In the genomic region with DNA sequence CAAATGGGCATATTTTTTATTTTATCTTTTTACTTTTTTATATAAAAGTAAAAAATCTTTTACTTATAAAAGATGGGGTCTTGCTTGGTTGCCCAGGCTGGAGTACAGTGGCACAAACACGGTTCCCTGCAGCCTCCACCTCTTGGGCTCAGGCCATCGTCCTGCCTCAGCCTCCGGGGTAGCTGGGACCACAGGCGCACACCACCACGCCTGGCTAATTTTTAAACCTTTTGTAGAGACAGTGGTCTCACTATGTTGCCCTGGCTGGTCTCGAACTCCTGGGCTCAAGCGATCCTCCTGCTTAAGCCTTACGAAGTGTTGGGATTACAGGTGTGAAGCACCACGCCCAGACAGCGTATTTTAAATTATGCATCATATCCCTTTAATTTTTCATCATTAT, we compare ENCODE assay signal across 7 cellular contexts. TPM values are rescaled to one million over a fixed set of nuclear protein-coding genes. Genes with fewer than 3 reads are reported as not detected.
DNase-seq lines count a peak whose midpoint lies in the region; ATAC-seq lines count a peak whose summit lies in the region.

No MANE protein-coding gene starts in this region.

- H3K4me3 ChIP-seq in HUES48 (ENCODE audit: low read depth, low read length) (peak overlapping the region; percentile 89), stomach smooth muscle (ENCODE audit: low read length in 2 of 2) (peak overlapping the region; percentile 81 to 91)

- H3K4me3 Mint-ChIP-seq in activated T-helper 2 cell treated with anti-CD3 and anti-CD28 coated beads, Interferon-gamma antibody, Interleukin-2, Interleukin-4, amounts not matched to agents 10 μg/mL and 5 μg/mL and 100 μg/mL, durations not matched to agents 14 hours and 24 hours and 36 hours (ENCODE audit: low read depth), result peak overlapping the region; percentile 86
- peak overlapping the region; percentile 84 to 88 (median 86) for H3K4me3 Mint-ChIP-seq in immature natural killer cell

- H3K36me3 Mint-ChIP-seq in activated T-helper 2 cell treated with anti-CD3 and anti-CD28 coated beads, Interferon-gamma antibody, Interleukin-2, Interleukin-4, amounts not matched to agents 10 μg/mL and 5 μg/mL and 100 μg/mL, durations not matched to agents 14 hours and 24 hours and 36 hours (ENCODE audit: low read depth), result peaks cover 27% of the 10 kb centered on the region
- no peaks in the 10 kb centered on the region for H3K36me3 Mint-ChIP-seq in immature natural killer cell

- ATAC-seq in HG02759 (IDR thresholded peaks at IDR 0.05; ENCODE audit: unreplicated experiment) (no peak), HG03469 (IDR thresholded peaks at IDR 0.05; ENCODE audit: unreplicated experiment) (no peak)

- peak overlapping the region; percentile 90 for H3K27ac Mint-ChIP-seq in activated T-helper 2 cell treated with anti-CD3 and anti-CD28 coated beads, Interferon-gamma antibody, Interleukin-2, Interleukin-4, amounts not matched to agents 10 μg/mL and 5 μg/mL and 100 μg/mL, durations not matched to agents 14 hours and 24 hours and 36 hours
- peak overlapping the region; percentile 86 to 93 (median 90) for H3K27ac Mint-ChIP-seq in immature natural killer cell

- H3K27me3 ChIP-seq in HUES48 (ENCODE audit: control insufficient read depth, insufficient read depth, low read length) (no peaks in the 10 kb centered on the region), stomach smooth muscle (ENCODE audit: control insufficient read depth in 1 of 2, insufficient read depth in 2 of 2, low read length in 2 of 2) (no peaks in the 10 kb centered on the region)

- H3K9ac ChIP-seq in HUES48 (ENCODE audit: low read depth, low read length) (no peak overlapping the region; the same call in 1 of the 2 replicates), stomach smooth muscle (ENCODE audit: low read length in 2 of 2) (peak overlapping the region; percentile 94 to 98)

- H3K4me1 Mint-ChIP-seq in activated T-helper 2 cell treated with anti-CD3 and anti-CD28 coated beads, Interferon-gamma antibody, Interleukin-2, Interleukin-4, amounts not matched to agents 10 μg/mL and 5 μg/mL and 100 μg/mL, durations not matched to agents 14 hours and 24 hours and 36 hours (ENCODE audit: low read depth), result peaks cover 53% of the 10 kb centered on the region
- H3K4me1 Mint-ChIP-seq in immature natural killer cell, result peaks cover 44 to 48% of the 10 kb centered on the region in 2 donors

- intact Hi-C loops in activated T-helper 2 cell treated with anti-CD3 and anti-CD28 coated beads, Interferon-gamma antibody, Interleukin-2, Interleukin-4, amounts not matched to agents 10 μg/mL and 5 μg/mL and 100 μg/mL, durations not matched to agents 14 hours and 24 hours and 36 hours (cut with micrococcal nuclease), result loop anchor here (5.0 kb wide), 1 partner anchor 47 kb away; no protein-coding TSS in a partner anchor

- no peak for DNase-seq in activated T-helper 2 cell treated with anti-CD3 and anti-CD28 coated beads, Interferon-gamma antibody, Interleukin-2, Interleukin-4, amounts not matched to agents 10 μg/mL and 5 μg/mL and 100 μg/mL, durations not matched to agents 14 hours and 24 hours and 36 hours (ENCODE audit: low spot score)
- no peak for DNase-seq in immature natural killer cell
- DNase-seq in NCI-H69 (lab: John Stamatoyannopoulos, UW), result no peak

- H3K27ac ChIP-seq in HUES48 (ENCODE audit: low read depth, low read length), result no peak overlapping the region
- peak overlapping the region; percentile 75 for H3K27ac ChIP-seq in stomach smooth muscle (ENCODE audit: low read length)

- H3K36me3 ChIP-seq in HUES48 (ENCODE audit: control insufficient read depth, insufficient read depth, low read length), result no peaks in the 10 kb centered on the region
- H3K36me3 ChIP-seq in stomach smooth muscle (ENCODE audit: control insufficient read depth in 2 of 2, insufficient read depth in 2 of 2, low read length in 2 of 2), result no peaks in the 10 kb centered on the region

- no peaks in the 10 kb centered on the region for H3K27me3 Mint-ChIP-seq in activated T-helper 2 cell treated with anti-CD3 and anti-CD28 coated beads, Interferon-gamma antibody, Interleukin-2, Interleukin-4, amounts not matched to agents 10 μg/mL and 5 μg/mL and 100 μg/mL, durations not matched to agents 14 hours and 24 hours and 36 hours (ENCODE audit: low read depth)
- H3K27me3 Mint-ChIP-seq in immature natural killer cell (ENCODE audit: low read depth in 3 of 3), result peaks cover 3 to 13% (median 11%) of the 10 kb centered on the region in 3 donors

- peaks cover 23% of the 10 kb centered on the region for H3K4me1 ChIP-seq in HUES48 (ENCODE audit: control insufficient read depth, insufficient read depth, low read length)
- peaks cover 49% of the 10 kb centered on the region for H3K4me1 ChIP-seq in stomach smooth muscle (ENCODE audit: control insufficient read depth, insufficient read depth, low read length)

- no peaks in the 10 kb centered on the region for H3K9me3 ChIP-seq in HUES48 (ENCODE audit: control insufficient read depth, insufficient read depth, low read length)
- no peaks in the 10 kb centered on the region for H3K9me3 ChIP-seq in stomach smooth muscle (ENCODE audit: control insufficient read depth in 2 of 2, low read length in 2 of 2)

- H3K9me3 Mint-ChIP-seq in activated T-helper 2 cell treated with anti-CD3 and anti-CD28 coated beads, Interferon-gamma antibody, Interleukin-2, Interleukin-4, amounts not matched to agents 10 μg/mL and 5 μg/mL and 100 μg/mL, durations not matched to agents 14 hours and 24 hours and 36 hours, result no peaks in the 10 kb centered on the region
- peaks cover 0 to 1% (median 0%) of the 10 kb centered on the region in 6 donors for H3K9me3 Mint-ChIP-seq in immature natural killer cell

RNA-seq across cellular contexts. Expression of a gene that starts 1.0 kb away (rescaled TPM):
- total RNA-seq in activated T-helper 2 cell treated with anti-CD3 and anti-CD28 coated beads, Interferon-gamma antibody, Interleukin-2, Interleukin-4, amounts not matched to agents 10 μg/mL and 5 μg/mL and 100 μg/mL, durations not matched to agents 14 hours and 24 hours and 36 hours, result 27.1 and 28.0 TPM in 2 replicates
- polyA plus RNA-seq in immature natural killer cell, result 10 to 100 TPM in 1 of 3 donors, 1 to 10 TPM in 2; 6.2 to 15.4 (median 9.0) TPM

RNA-seq across cellular contexts. Expression of a gene that starts 57.1 kb away (rescaled TPM):
- 7.1 and 7.5 TPM in 2 replicates for total RNA-seq in activated T-helper 2 cell treated with anti-CD3 and anti-CD28 coated beads, Interferon-gamma antibody, Interleukin-2, Interleukin-4, amounts not matched to agents 10 μg/mL and 5 μg/mL and 100 μg/mL, durations not matched to agents 14 hours and 24 hours and 36 hours
- 1 to 10 TPM in 2 of 3 donors, not detected in 1; 2.4 to 6.6 TPM for polyA plus RNA-seq in immature natural killer cell
